ENCODE assay signal across 8 cellular contexts in genomic region chr17:62869885-62870580, GRCh38.
DNase-seq lines count a peak whose midpoint lies in the region; ATAC-seq and TF ChIP-seq lines count a peak whose summit lies in the region.

No MANE protein-coding gene starts in this region.

- H3K27ac ChIP-seq in dorsolateral prefrontal cortex: peak overlapping the region in 46 of 59 donors; percentile 4 to 84 (median 53)

- intact Hi-C loops in dorsolateral prefrontal cortex (cut with DNase I): no loop called here

- H2AFZ ChIP-seq in neuron (ENCODE audit: low read depth, low read length): no peak overlapping the region

- H3K27me3 Mint-ChIP-seq in T-helper 17 cell: peaks cover 43% of the 10 kb centered on the region

- H3K4me3 ChIP-seq in dorsolateral prefrontal cortex (peak overlapping the region in 24 of 59 donors; percentile 1 to 40 (median 22)), neuron (ENCODE audit: low read length) (peak overlapping the region; percentile 37)

- H3K9me3 ChIP-seq in neuron (ENCODE audit: low read length) (no peaks in the 10 kb centered on the region), T-helper 17 cell (ENCODE audit: control insufficient read depth, low read length, poor library complexity, severe bottlenecking) (no peaks in the 10 kb centered on the region)

- H3K4me1 Mint-ChIP-seq in T-helper 17 cell: peaks cover 4% of the 10 kb centered on the region

- no peak overlapping the region for H3K27ac Mint-ChIP-seq in T-helper 17 cell

- H3K27me3 ChIP-seq in dorsolateral prefrontal cortex: no peaks in the 10 kb centered on the region
- no peaks in the 10 kb centered on the region for H3K27me3 ChIP-seq in neuron (ENCODE audit: insufficient read depth, low read length)

- no peak for TF ChIP-seq CTCF in dorsolateral prefrontal cortex (IDR thresholded peaks at IDR 0.05 in 54 of 56, conservative IDR thresholded peaks at IDR 0.05 in 2 of 56; ENCODE audit: low read depth in 1 of 56, partially characterized antibody in 56 of 56)

- peaks cover 3% of the 10 kb centered on the region for H3K36me3 Mint-ChIP-seq in T-helper 17 cell (ENCODE audit: low read depth)

- H3K4me1 ChIP-seq in neuron (ENCODE audit: insufficient read depth, low read length): peaks cover 38% of the 10 kb centered on the region

- ATAC-seq in GM18502 (IDR thresholded peaks at IDR 0.05; ENCODE audit: poor library complexity, unreplicated experiment) (no peak), T-helper 17 cell (no peak), HG03097 (IDR thresholded peaks at IDR 0.05; ENCODE audit: low FRiP score, unreplicated experiment) (no peak)

- H3K4me3 Mint-ChIP-seq in T-helper 17 cell: no peak overlapping the region

- peak; percentile 52 for DNase-seq in GM04504 (ENCODE audit: low read depth)
- DNase-seq in NCI-H446 treated with DMSO at 0.1 percent for 48 hours (lab: John Stamatoyannopoulos, UW): peak; percentile 26
- DNase-seq in dorsolateral prefrontal cortex: peak in 3 of 10 donors; percentile 16 to 46 (median 44)
- no peak for DNase-seq in T-helper 17 cell
- no peak for DNase-seq in cerebellar cortex (ENCODE audit: low spot score)

- H3K36me3 ChIP-seq in neuron (ENCODE audit: insufficient read depth, low read length): no peaks in the 10 kb centered on the region

Comparison
In these comparisons a context has a peak if more than half of its experiments do, and no peak if none do; other contexts are left out.
1. DNase-seq: peak in GM04504 (single experiment) and NCI-H446 treated with DMSO at 0.1 percent for 48 hours (single experiment); none in T-helper 17 cell (0 of 3) and cerebellar cortex (single experiment).